Comparison of ENCODE assay signal across 21 cellular contexts in genomic region chr7:71739520-71740195, GRCh38.
"Had no signal": no experiment of that assay in that cellular context is flagged by ENCODE, and none has a peak within 500 bp of the region (broad histone marks: within the 10 kb centered on the region; RNA-seq: fewer than 3 reads in every experiment).

No MANE protein-coding gene starts in this region.

- H3K27me3 Mint-ChIP-seq: activated CD4-positive, alpha-beta T cell treated with anti-CD3 and anti-CD28 coated beads, Interleukin-2, amount 10 ng/mL, durations not matched to agents 7 days and 5 days; activated naive CD8-positive, alpha-beta T cell treated with anti-CD3 and anti-CD28 coated beads for 36 hours; activated T-helper 17 cell treated with anti-CD3 and anti-CD28 coated beads, Interleukin-2, amount 50 U/mL, for 72 hours; naive thymus-derived CD4-positive, alpha-beta T cell; progenitor cell of endocrine pancreas; T-helper 17 cell had no signal

- ATAC-seq: activated CD8-positive, alpha-beta T cell treated with anti-CD3 and anti-CD28 coated beads, Interleukin-2, amount 10 ng/mL, durations not matched to agents 7 days and 5 days; activated T-helper 17 cell treated with anti-CD3 and anti-CD28 coated beads, Interleukin-2, amount 50 U/mL, for 72 hours; gastroesophageal sphincter; left lung; naive thymus-derived CD4-positive, alpha-beta T cell; stimulated activated naive CD8-positive, alpha-beta T cell treated with anti-CD3 and anti-CD28 coated beads, Interleukin-15, Interleukin-2, amounts not matched to agents 100 U/mL and 50 U/mL, for 24 hours; T-helper 17 cell; upper lobe of right lung had no signal

- DNase-seq: activated CD4-positive, alpha-beta T cell treated with anti-CD3 and anti-CD28 coated beads, Interleukin-2, amount 10 ng/mL, durations not matched to agents 7 days and 5 days; activated CD4-positive, CD25-positive, alpha-beta regulatory T cell treated with anti-CD3 and anti-CD28 coated beads, Interleukin-2, amount 50 U/mL, for 72 hours; activated CD8-positive, alpha-beta T cell treated with anti-CD3 and anti-CD28 coated beads, Interleukin-2, amount 10 ng/mL, durations not matched to agents 7 days and 5 days; activated naive CD4-positive, alpha-beta T cell treated with Interleukin-2 at 50 U/mL for 16 hours; activated naive CD8-positive, alpha-beta T cell treated with anti-CD3 and anti-CD28 coated beads for 36 hours; activated T-cell treated with anti-CD3 and anti-CD28 coated beads, Interleukin-2, amount 50 U/mL, for 1 hour; hypothalamus; kidney glomerular epithelial cell; left lung; naive thymus-derived CD4-positive, alpha-beta T cell; stimulated activated CD4-positive, alpha-beta T cell treated with anti-CD3 and anti-CD28 coated beads, Interleukin-4, amount 100 ng/mL, for 24 hours; stimulated activated naive CD8-positive, alpha-beta T cell treated with anti-CD3 and anti-CD28 coated beads, Interleukin-15, Interleukin-2, amounts not matched to agents 100 U/mL and 50 U/mL, for 24 hours; SW 1271; T-helper 17 cell; upper lobe of right lung had no signal

- H3K4me1 Mint-ChIP-seq: activated CD4-positive, alpha-beta T cell treated with anti-CD3 and anti-CD28 coated beads, Interleukin-2, amount 10 ng/mL, durations not matched to agents 7 days and 5 days; activated naive CD8-positive, alpha-beta T cell treated with anti-CD3 and anti-CD28 coated beads for 36 hours; activated T-helper 17 cell treated with anti-CD3 and anti-CD28 coated beads, Interleukin-2, amount 50 U/mL, for 72 hours; naive thymus-derived CD4-positive, alpha-beta T cell; T-helper 17 cell had no signal

- H3K27me3 ChIP-seq: left lung, thyroid gland, upper lobe of right lung had no signal

- H3K36me3 Mint-ChIP-seq: activated naive CD8-positive, alpha-beta T cell treated with anti-CD3 and anti-CD28 coated beads for 36 hours; naive thymus-derived CD4-positive, alpha-beta T cell had no signal

- H3K9me3 Mint-ChIP-seq: activated CD4-positive, alpha-beta T cell treated with anti-CD3 and anti-CD28 coated beads, Interleukin-2, amount 10 ng/mL, durations not matched to agents 7 days and 5 days; activated naive CD8-positive, alpha-beta T cell treated with anti-CD3 and anti-CD28 coated beads for 36 hours; activated T-helper 17 cell treated with anti-CD3 and anti-CD28 coated beads, Interleukin-2, amount 50 U/mL, for 72 hours; neural crest cell had no signal

- H3K27ac ChIP-seq: coronary artery, gastroesophageal sphincter, left lung, upper lobe of right lung had no signal

- H3K4me1 ChIP-seq: gastroesophageal sphincter, left lung, upper lobe of right lung had no signal

- H3K27ac Mint-ChIP-seq: activated CD4-positive, alpha-beta T cell treated with anti-CD3 and anti-CD28 coated beads, Interleukin-2, amount 10 ng/mL, durations not matched to agents 7 days and 5 days; activated CD8-positive, alpha-beta T cell treated with anti-CD3 and anti-CD28 coated beads, Interleukin-2, amount 10 ng/mL, durations not matched to agents 7 days and 5 days; activated naive CD8-positive, alpha-beta T cell treated with anti-CD3 and anti-CD28 coated beads for 36 hours; activated T-helper 17 cell treated with anti-CD3 and anti-CD28 coated beads, Interleukin-2, amount 50 U/mL, for 72 hours; naive thymus-derived CD4-positive, alpha-beta T cell; progenitor cell of endocrine pancreas; T-helper 17 cell had no signal

- H3K9me3 ChIP-seq: gastroesophageal sphincter, left lung, thyroid gland, upper lobe of right lung had no signal

- H3K4me3 Mint-ChIP-seq: activated CD4-positive, alpha-beta T cell treated with anti-CD3 and anti-CD28 coated beads, Interleukin-2, amount 10 ng/mL, durations not matched to agents 7 days and 5 days; activated CD8-positive, alpha-beta T cell treated with anti-CD3 and anti-CD28 coated beads, Interleukin-2, amount 10 ng/mL, durations not matched to agents 7 days and 5 days; activated naive CD8-positive, alpha-beta T cell treated with anti-CD3 and anti-CD28 coated beads for 36 hours; activated T-helper 17 cell treated with anti-CD3 and anti-CD28 coated beads, Interleukin-2, amount 50 U/mL, for 72 hours; naive thymus-derived CD4-positive, alpha-beta T cell; neural crest cell; T-helper 17 cell had no signal
